ENCODE assay signal across 15 cellular contexts in the genomic region with DNA sequence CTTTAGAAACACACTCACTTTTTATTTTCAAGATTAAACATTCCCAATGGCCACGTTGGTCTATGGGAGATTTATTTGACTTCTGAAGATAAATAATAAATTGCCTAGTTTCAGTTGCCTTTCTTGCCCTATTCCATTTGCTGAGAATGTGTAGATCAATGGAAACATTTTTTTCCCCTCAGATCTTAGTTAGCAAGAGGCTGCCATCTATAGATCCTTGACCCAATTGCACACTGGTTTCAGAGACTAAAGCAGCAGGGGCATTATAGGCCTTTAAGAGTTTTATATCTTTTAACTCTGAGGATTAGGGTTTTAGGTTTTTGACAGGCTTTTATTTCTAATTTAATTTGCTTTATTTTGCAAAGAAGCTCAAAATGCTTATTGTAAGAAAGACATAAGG.
DNase-seq lines count a peak whose midpoint lies in the region; ATAC-seq and TF ChIP-seq lines count a peak whose summit lies in the region.
"Had no signal": no experiment of that assay in that cellular context is flagged by ENCODE, and none has a peak within 500 bp of the region (broad histone marks: within the 10 kb centered on the region; RNA-seq: fewer than 3 reads in every experiment).

No MANE protein-coding gene starts in this region.

- intact Hi-C loops in PC-3 (cut with micrococcal nuclease), result no loop called here

- ATAC-seq in PC-3, result no peak
- no peak for ATAC-seq in activated CD8-positive, alpha-beta T cell treated with anti-CD3 and anti-CD28 coated beads, Interleukin-2, amount 10 ng/mL, durations not matched to agents 7 days and 5 days
- ATAC-seq: activated T-helper 17 cell treated with anti-CD3 and anti-CD28 coated beads, Interleukin-2, amount 50 U/mL, for 72 hours had no signal

- H3K4me2 ChIP-seq in PC-3 (ENCODE audit: low read length) (no peak overlapping the region), smooth muscle cell (peak overlapping the region; percentile 27)

- no TSS peak for BruUV-seq in PC-3 (replicated peaks; lab: Mats Ljungman, UMichigan)

- CTCF ChIA-PET in PC-3 (lab: Charles Lee), result no interaction called here
- CTCF ChIA-PET in activated CD8-positive, alpha-beta T cell treated with anti-CD3 and anti-CD28 coated beads, Interleukin-2, amount 10 ng/mL, durations not matched to agents 7 days and 5 days (lab: Charles Lee), result no interaction called here

- no peaks in the 10 kb centered on the region for H3K9me2 ChIP-seq in PC-3 (replicated peaks; ENCODE audit: low read length)

- H3K36me3 Mint-ChIP-seq in activated CD8-positive, alpha-beta T cell treated with anti-CD3 and anti-CD28 coated beads, Interleukin-2, amount 10 ng/mL, durations not matched to agents 7 days and 5 days (ENCODE audit: low read depth), result no peaks in the 10 kb centered on the region
- H3K36me3 Mint-ChIP-seq: activated CD4-positive, alpha-beta memory T cell treated with anti-CD3 and anti-CD28 coated beads for 36 hours; immature natural killer cell had no signal

- peaks cover 3% of the 10 kb centered on the region for H3K27me3 Mint-ChIP-seq in activated CD8-positive, alpha-beta T cell treated with anti-CD3 and anti-CD28 coated beads, Interleukin-2, amount 10 ng/mL, durations not matched to agents 7 days and 5 days (ENCODE audit: low read depth)
- H3K27me3 Mint-ChIP-seq: activated T-helper 17 cell treated with anti-CD3 and anti-CD28 coated beads, Interleukin-2, amount 50 U/mL, for 72 hours had no signal

- TF ChIP-seq CTCF in PC-3 (conservative IDR thresholded peaks at IDR 0.05; ENCODE audit: low read depth, low read length) (0 out of 2 replicates have a peak, but pooled peaks have one; percentile 10), smooth muscle cell (IDR thresholded peaks at IDR 0.05; ENCODE audit: borderline replicate concordance, insufficient read depth, poor library complexity, severe bottlenecking) (no peak)

- DNase-seq in NCI-H1105 treated with DMSO at 0.1 percent for 48 hours (lab: John Stamatoyannopoulos, UW) (peak; percentile 3), NCI-H1105 (lab: John Stamatoyannopoulos, UW) (no peak), MV-4-11 (lab: John Stamatoyannopoulos, UW) (peak; percentile 59), PC-3 (no peak), smooth muscle cell (lab: John Stamatoyannopoulos, UW; ENCODE audit: unreplicated experiment) (no peak), NCI-H226 (no peak), GOT3 (lab: John Stamatoyannopoulos, UW) (no peak)
- DNase-seq in activated CD8-positive, alpha-beta T cell treated with anti-CD3 and anti-CD28 coated beads, Interleukin-2, amount 10 ng/mL, durations not matched to agents 7 days and 5 days, result no peak
- DNase-seq: activated CD4-positive, alpha-beta memory T cell treated with anti-CD3 and anti-CD28 coated beads for 36 hours; immature natural killer cell; mesenchymal stem cell; NCI-H187; SJCRH30 had no signal

- H3K4me1 ChIP-seq in PC-3 (ENCODE audit: insufficient read depth, low read length) (no peaks in the 10 kb centered on the region), smooth muscle cell (ENCODE audit: low read depth) (no peaks in the 10 kb centered on the region)
- H3K4me1 ChIP-seq: HAP-1, SJCRH30 had no signal

- no peak overlapping the region for H3K27ac Mint-ChIP-seq in activated CD8-positive, alpha-beta T cell treated with anti-CD3 and anti-CD28 coated beads, Interleukin-2, amount 10 ng/mL, durations not matched to agents 7 days and 5 days
- H3K27ac Mint-ChIP-seq: activated CD4-positive, alpha-beta memory T cell treated with anti-CD3 and anti-CD28 coated beads for 36 hours; activated T-helper 17 cell treated with anti-CD3 and anti-CD28 coated beads, Interleukin-2, amount 50 U/mL, for 72 hours; immature natural killer cell had no signal

- H3K27ac ChIP-seq in PC-3 (ENCODE audit: low read length), result no peak overlapping the region
- no peak overlapping the region for H3K27ac ChIP-seq in smooth muscle cell (ENCODE audit: low read depth)
- H3K27ac ChIP-seq: SJCRH30 had no signal

- H2AFZ ChIP-seq in PC-3 (ENCODE audit: low read length), result no peak overlapping the region
- no peak overlapping the region for H2AFZ ChIP-seq in smooth muscle cell (ENCODE audit: low read depth)

- no peaks in the 10 kb centered on the region for H3K36me3 ChIP-seq in PC-3 (ENCODE audit: low read depth, low read length)
- H3K36me3 ChIP-seq in smooth muscle cell (ENCODE audit: low read depth), result no peaks in the 10 kb centered on the region
- H3K36me3 ChIP-seq: HAP-1, SJCRH30 had no signal

- no peaks in the 10 kb centered on the region for H3K9me3 Mint-ChIP-seq in activated CD8-positive, alpha-beta T cell treated with anti-CD3 and anti-CD28 coated beads, Interleukin-2, amount 10 ng/mL, durations not matched to agents 7 days and 5 days (ENCODE audit: insufficient read depth)
- H3K9me3 Mint-ChIP-seq: activated CD4-positive, alpha-beta memory T cell treated with anti-CD3 and anti-CD28 coated beads for 36 hours; activated T-helper 17 cell treated with anti-CD3 and anti-CD28 coated beads, Interleukin-2, amount 50 U/mL, for 72 hours; immature natural killer cell had no signal

- H3F3A ChIP-seq in PC-3 (ENCODE audit: low read length, unreplicated experiment), result no peaks in the 10 kb centered on the region
- H3F3A ChIP-seq in smooth muscle cell (ENCODE audit: low read depth), result peaks cover 2% of the 10 kb centered on the region

- H3K9ac ChIP-seq in PC-3 (ENCODE audit: low read length) (no peak overlapping the region), smooth muscle cell (ENCODE audit: low read depth) (no peak overlapping the region)

- H3K4me3 ChIP-seq in PC-3 (ENCODE audit: low read length) (no peak overlapping the region), smooth muscle cell (no peak overlapping the region)
- H3K4me3 ChIP-seq: HAP-1, SJCRH30 had no signal

- H3K4me1 Mint-ChIP-seq in activated CD8-positive, alpha-beta T cell treated with anti-CD3 and anti-CD28 coated beads, Interleukin-2, amount 10 ng/mL, durations not matched to agents 7 days and 5 days (ENCODE audit: low read depth), result no peaks in the 10 kb centered on the region
- H3K4me1 Mint-ChIP-seq: activated T-helper 17 cell treated with anti-CD3 and anti-CD28 coated beads, Interleukin-2, amount 50 U/mL, for 72 hours; immature natural killer cell had no signal

- 100% methylated on average over 1 of the region's 1 CpG for WGBS in smooth muscle cell (ENCODE audit: low lambda C conversion rate)

- H3K4me3 Mint-ChIP-seq in activated CD8-positive, alpha-beta T cell treated with anti-CD3 and anti-CD28 coated beads, Interleukin-2, amount 10 ng/mL, durations not matched to agents 7 days and 5 days, result no peak overlapping the region
- H3K4me3 Mint-ChIP-seq: activated CD4-positive, alpha-beta memory T cell treated with anti-CD3 and anti-CD28 coated beads for 36 hours; activated T-helper 17 cell treated with anti-CD3 and anti-CD28 coated beads, Interleukin-2, amount 50 U/mL, for 72 hours; immature natural killer cell had no signal

- POLR2A ChIA-PET in PC-3 (lab: Charles Lee; ENCODE audit: unreplicated experiment), result no interaction called here
- POLR2A ChIA-PET in activated CD8-positive, alpha-beta T cell treated with anti-CD3 and anti-CD28 coated beads, Interleukin-2, amount 10 ng/mL, durations not matched to agents 7 days and 5 days (lab: Charles Lee), result no interaction called here

- H3K9me3 ChIP-seq in PC-3 (ENCODE audit: low read length) (no peaks in the 10 kb centered on the region), smooth muscle cell (replicated peaks; ENCODE audit: low read depth) (no peaks in the 10 kb centered on the region)
- H3K9me3 ChIP-seq: HAP-1, SJCRH30 had no signal

- H3K27me3 ChIP-seq in PC-3 (ENCODE audit: low read length) (peaks cover 17% of the 10 kb centered on the region), smooth muscle cell (ENCODE audit: low read depth) (peaks cover 9% of the 10 kb centered on the region)

- no peaks in the 10 kb centered on the region for H4K20me1 ChIP-seq in PC-3 (ENCODE audit: low read length)
- no peaks in the 10 kb centered on the region for H4K20me1 ChIP-seq in smooth muscle cell (ENCODE audit: low read depth)

- H3K79me2 ChIP-seq in PC-3 (ENCODE audit: low read length) (no peaks in the 10 kb centered on the region), smooth muscle cell (ENCODE audit: low read depth) (no peaks in the 10 kb centered on the region)

Comparison
In these comparisons a context has a peak if more than half of its experiments do, and no peak if none do; other contexts are left out.
1. DNase-seq: peak in NCI-H1105 treated with DMSO at 0.1 percent for 48 hours (single experiment) and MV-4-11 (single experiment); none in NCI-H1105 (single experiment), PC-3 (single experiment), smooth muscle cell (single experiment), NCI-H226 (single experiment), GOT3 (single experiment) and activated CD8-positive, alpha-beta T cell treated with anti-CD3 and anti-CD28 coated beads, Interleukin-2, amount 10 ng/mL, durations not matched to agents 7 days and 5 days (single experiment).